ENCODE assay signal across 11 cellular contexts in the genomic region with DNA sequence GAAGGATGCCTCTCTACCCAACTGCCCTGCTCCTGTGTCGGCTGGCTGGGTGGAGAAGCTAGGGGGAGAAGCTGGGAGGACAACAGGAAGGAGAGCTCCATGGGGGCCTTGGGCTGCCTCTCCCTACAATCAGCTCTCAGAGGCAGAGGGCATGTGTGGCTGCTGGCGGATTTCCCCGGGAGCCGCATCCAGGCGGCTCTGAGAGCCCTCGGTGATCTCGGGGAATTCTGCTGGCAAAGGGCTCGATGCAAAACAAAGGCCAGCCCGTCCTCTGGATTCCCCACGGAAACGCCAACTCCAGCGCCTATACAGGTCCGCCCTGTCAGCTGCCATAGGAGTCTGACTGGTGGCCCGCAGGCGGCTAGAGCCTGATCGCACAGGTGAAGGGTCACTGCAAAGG. TPM values are rescaled to one million over a fixed set of nuclear protein-coding genes. Genes with fewer than 3 reads are reported as not detected.
DNase-seq lines count a peak whose midpoint lies in the region; FAIRE-seq and TF ChIP-seq lines count a peak whose summit lies in the region.
"Had no signal": no experiment of that assay in that cellular context is flagged by ENCODE, and none has a peak within 500 bp of the region (broad histone marks: within the 10 kb centered on the region; RNA-seq: fewer than 3 reads in every experiment).

No MANE protein-coding gene starts in this region.

- H3K4me3 ChIP-seq in OCI-LY3 (ENCODE audit: low read length) (no peak overlapping the region), endothelial cell of umbilical vein (replicated peaks in 1 of 3; ENCODE audit: insufficient read depth in 1 of 3, low read depth in 1 of 3, low read length in 3 of 3) (no peak overlapping the region)
- no peak overlapping the region for H3K4me3 ChIP-seq in effector memory CD4-positive, alpha-beta T cell (ENCODE audit: insufficient read depth, low read depth, low read length, poor library complexity, severe bottlenecking)

- no peak for TF ChIP-seq POLR2A in endothelial cell of umbilical vein (IDR thresholded peaks at IDR 0.05; ENCODE audit: low read depth, low read length)

- no peaks in the 10 kb centered on the region for H3K27me3 Mint-ChIP-seq in neural crest cell (ENCODE audit: low read depth)

- H3K36me3 Mint-ChIP-seq in neural crest cell (ENCODE audit: low read depth), result peaks cover 5% of the 10 kb centered on the region

- DNase-seq in A172 (ENCODE audit: low spot score), result peak; percentile 30
- DNase-seq in endothelial cell of umbilical vein (ENCODE audit: low read depth, low spot score), result no peak
- DNase-seq in neural crest cell (ENCODE audit: low read depth, low spot score), result no peak
- no peak for DNase-seq in NCI-H1105 (lab: John Stamatoyannopoulos, UW)
- no peak for DNase-seq in islet precursor cell
- no peak for DNase-seq in effector CD8-positive, alpha-beta T cell (lab: John Stamatoyannopoulos, UW)
- no peak for DNase-seq in effector memory CD4-positive, alpha-beta T cell
- DNase-seq: NCI-H526, T-helper 2 cell had no signal

- H3K4me2 ChIP-seq in OCI-LY3 (ENCODE audit: low read length) (peak overlapping the region; percentile 85), endothelial cell of umbilical vein (ENCODE audit: insufficient read depth, low read length) (no peak overlapping the region)

- no peaks in the 10 kb centered on the region for H3K9me3 Mint-ChIP-seq in neural crest cell
- H3K9me3 Mint-ChIP-seq: activated T-cell treated with anti-CD3 and anti-CD28 coated beads, Interleukin-2, amount 50 U/mL, for 72 hours had no signal

- H3K4me3 Mint-ChIP-seq in neural crest cell, result no peak overlapping the region

- no peak for TF ChIP-seq CTCF in OCI-LY3 (IDR thresholded peaks at IDR 0.05; ENCODE audit: low read depth, low read length)
- no peak for TF ChIP-seq CTCF in endothelial cell of umbilical vein (IDR thresholded peaks at IDR 0.05; ENCODE audit: extremely low read depth in 1 of 2, insufficient read depth in 1 of 2, low read depth in 1 of 2, low read length in 2 of 2)
- no peak for TF ChIP-seq CTCF in neural crest cell (conservative IDR thresholded peaks at IDR 0.05)

- no peaks in the 10 kb centered on the region for H3K9me1 ChIP-seq in endothelial cell of umbilical vein (replicated peaks; ENCODE audit: control insufficient read depth, extremely low read depth, insufficient read depth, low read length)

- CTCF ChIA-PET in endothelial cell of umbilical vein (lab: Charles Lee), result interaction anchor here (1.2 to 6.7 kb wide), 5 partner anchors 11 to 72 kb away, joined by 3 to 99 read pairs (median 4); a partner anchor contains a TSS

- H3K4me1 ChIP-seq in OCI-LY3 (ENCODE audit: low read length) (peaks cover 34% of the 10 kb centered on the region), endothelial cell of umbilical vein (ENCODE audit: control insufficient read depth, extremely low read depth, insufficient read depth, low read length) (peaks cover 52% of the 10 kb centered on the region)
- peaks cover 14% of the 10 kb centered on the region for H3K4me1 ChIP-seq in effector memory CD4-positive, alpha-beta T cell (ENCODE audit: control insufficient read depth, insufficient read depth, low read length, poor library complexity, severe bottlenecking)

- peaks cover 27% of the 10 kb centered on the region for H3K4me1 Mint-ChIP-seq in neural crest cell

- FAIRE-seq in endothelial cell of umbilical vein (lab: Jason Lieb, UNC), result no peak

- H3K9me3 ChIP-seq in OCI-LY3 (ENCODE audit: insufficient read depth, low read length) (no peaks in the 10 kb centered on the region), endothelial cell of umbilical vein (replicated peaks; ENCODE audit: control insufficient read depth, insufficient read depth, low read length) (no peaks in the 10 kb centered on the region)
- no peaks in the 10 kb centered on the region for H3K9me3 ChIP-seq in effector memory CD4-positive, alpha-beta T cell (ENCODE audit: control insufficient read depth, low read length)

- dilution Hi-C loops in endothelial cell of umbilical vein (cut with MboI; ENCODE audit: extremely low pct_ligation_motif_present, low sequenced_read_pairs), result no loop called here

- POLR2A ChIA-PET in endothelial cell of umbilical vein (lab: Charles Lee), result interaction anchor here (2.3 kb wide), 1 partner anchor 37 kb away, joined by 9 read pairs; no protein-coding TSS in a partner anchor

- peak overlapping the region; percentile 43 for H3K27ac Mint-ChIP-seq in neural crest cell (ENCODE audit: unreplicated experiment)
- H3K27ac Mint-ChIP-seq: activated T-cell treated with anti-CD3 and anti-CD28 coated beads, Interleukin-2, amount 50 U/mL, for 72 hours had no signal

- H3K9ac ChIP-seq in OCI-LY3 (ENCODE audit: low read length) (no peak overlapping the region), endothelial cell of umbilical vein (replicated peaks; ENCODE audit: extremely low read depth, insufficient read depth, low read length) (no peak overlapping the region)

- intact Hi-C loops in endothelial cell of umbilical vein (cut with micrococcal nuclease), result no loop called here

- H3K36me3 ChIP-seq in OCI-LY3 (replicated peaks; ENCODE audit: low read depth, low read length), result no peaks in the 10 kb centered on the region
- H3K36me3 ChIP-seq in endothelial cell of umbilical vein (ENCODE audit: control insufficient read depth in 2 of 2, extremely low read depth in 1 of 2, insufficient read depth in 2 of 2, low read length in 2 of 2), result peaks cover 6 to 26% of the 10 kb centered on the region in 2 experiments
- peaks cover 65% of the 10 kb centered on the region for H3K36me3 ChIP-seq in effector memory CD4-positive, alpha-beta T cell (ENCODE audit: control insufficient read depth, insufficient read depth, low read length)

- no TSS peak for BruUV-seq in endothelial cell of umbilical vein (replicated peaks; lab: Mats Ljungman, UMichigan)

- H3K79me2 ChIP-seq in OCI-LY3 (ENCODE audit: low read length) (no peaks in the 10 kb centered on the region), endothelial cell of umbilical vein (ENCODE audit: control insufficient read depth, insufficient read depth, low read length) (no peaks in the 10 kb centered on the region)

- H4K20me1 ChIP-seq in OCI-LY3 (ENCODE audit: insufficient read depth, low read length) (peaks cover 5% of the 10 kb centered on the region), endothelial cell of umbilical vein (replicated peaks; ENCODE audit: control insufficient read depth, extremely low read depth, insufficient read depth, low read length) (no peaks in the 10 kb centered on the region)

- H2AFZ ChIP-seq in OCI-LY3 (ENCODE audit: low read depth, low read length), result no peak overlapping the region
- no peak overlapping the region for H2AFZ ChIP-seq in endothelial cell of umbilical vein (ENCODE audit: low read depth, low read length)

- no peaks in the 10 kb centered on the region for H3K27me3 ChIP-seq in OCI-LY3 (ENCODE audit: low read depth, low read length)
- no peaks in the 10 kb centered on the region for H3K27me3 ChIP-seq in endothelial cell of umbilical vein (ENCODE audit: control insufficient read depth in 2 of 2, insufficient read depth in 2 of 2, low read length in 2 of 2)
- no peaks in the 10 kb centered on the region for H3K27me3 ChIP-seq in effector memory CD4-positive, alpha-beta T cell (replicated peaks; ENCODE audit: control insufficient read depth, insufficient read depth, low read length, poor library complexity, severe bottlenecking)

- H3K27ac ChIP-seq in OCI-LY3 (ENCODE audit: low read length), result no peak overlapping the region; the same call in 1 of the 2 replicates
- H3K27ac ChIP-seq in endothelial cell of umbilical vein (ENCODE audit: insufficient read depth, low read depth, low read length), result peak overlapping the region; percentile 89
- H3K27ac ChIP-seq in effector memory CD4-positive, alpha-beta T cell (ENCODE audit: insufficient read depth, low read length, poor library complexity, severe bottlenecking), result no peak overlapping the region

RNA-seq across cellular contexts. Expression of a gene that starts 26.4 kb away (rescaled TPM):
- total RNA-seq in A172 (2014; rRNA removed; shearing (Covaris generic)), result 9.6 and 17.8 TPM in 2 replicates
- total RNA-seq in endothelial cell of umbilical vein (63.2 and 64.7 TPM in 2 replicates), neural crest cell (24.8 and 28.5 TPM in 2 replicates)
- 132 and 255 TPM in 2 replicates for polyA plus RNA-seq in endothelial cell of umbilical vein
- 42.8 and 79.0 TPM in 2 replicates for polyA plus RNA-seq in endothelial cell of umbilical vein (2011; cell fraction: cytosol; rRNA removed)
- 14.7 and 18.7 TPM in 2 replicates for polyA plus RNA-seq in endothelial cell of umbilical vein (2011; cell fraction: nucleus; rRNA removed)
- 37.9 and 66.8 TPM in 2 replicates for polyA plus RNA-seq in endothelial cell of umbilical vein (2012)
- 9.2 and 12.4 TPM in 2 replicates for polyA minus RNA-seq in endothelial cell of umbilical vein
- polyA minus RNA-seq in endothelial cell of umbilical vein (2011; cell fraction: cytosol; rRNA and poly(A)+ RNA removed), result 3.6 TPM
- polyA minus RNA-seq in endothelial cell of umbilical vein (2011; cell fraction: nucleus; rRNA and poly(A)+ RNA removed), result 2.0 and 3.8 TPM in 2 replicates

RNA-seq across cellular contexts. Expression of a gene that starts 35.9 kb away (rescaled TPM):
- 13.8 and 17.1 TPM in 2 replicates for total RNA-seq in A172 (2014; rRNA removed; shearing (Covaris generic))
- total RNA-seq in endothelial cell of umbilical vein (35.2 and 36.8 TPM in 2 replicates), neural crest cell (77.5 and 80.1 TPM in 2 replicates)
- polyA plus RNA-seq in endothelial cell of umbilical vein, result 20.8 and 21.4 TPM in 2 replicates
- 19.7 and 22.9 TPM in 2 replicates for polyA plus RNA-seq in endothelial cell of umbilical vein (2011; cell fraction: cytosol; rRNA removed)
- 25.5 and 29.9 TPM in 2 replicates for polyA plus RNA-seq in endothelial cell of umbilical vein (2011; cell fraction: nucleus; rRNA removed)
- 13.3 and 14.5 TPM in 2 replicates for polyA plus RNA-seq in endothelial cell of umbilical vein (2012)
- 26.0 and 37.4 TPM in 2 replicates for polyA minus RNA-seq in endothelial cell of umbilical vein
- 4.6 TPM for polyA minus RNA-seq in endothelial cell of umbilical vein (2011; cell fraction: cytosol; rRNA and poly(A)+ RNA removed)
- polyA minus RNA-seq in endothelial cell of umbilical vein (2011; cell fraction: nucleus; rRNA and poly(A)+ RNA removed), result 7.8 and 8.1 TPM in 2 replicates

RNA-seq across cellular contexts. Expression of a gene that starts 43.7 kb away (rescaled TPM):
- total RNA-seq in A172 (2014; rRNA removed; shearing (Covaris generic)), result 0.98 TPM in 1 of 2 replicates, not detected in the other
- total RNA-seq in endothelial cell of umbilical vein (5.1 and 7.2 TPM in 2 replicates), neural crest cell (5.4 and 5.9 TPM in 2 replicates)
- 1.6 and 1.8 TPM in 2 replicates for polyA plus RNA-seq in endothelial cell of umbilical vein
- polyA plus RNA-seq in endothelial cell of umbilical vein (2011; cell fraction: cytosol; rRNA removed), result 0.72 and 0.76 TPM in 2 replicates
- polyA plus RNA-seq in endothelial cell of umbilical vein (2011; cell fraction: nucleus; rRNA removed), result 26.0 and 27.2 TPM in 2 replicates
- polyA plus RNA-seq in endothelial cell of umbilical vein (2012), result 3.2 and 4.3 TPM in 2 replicates
- 0.68 and 1.5 TPM in 2 replicates for polyA minus RNA-seq in endothelial cell of umbilical vein
- polyA minus RNA-seq in endothelial cell of umbilical vein (2011; cell fraction: cytosol; rRNA and poly(A)+ RNA removed), result 0.61 TPM
- polyA minus RNA-seq in endothelial cell of umbilical vein (2011; cell fraction: nucleus; rRNA and poly(A)+ RNA removed), result 3.9 and 5.1 TPM in 2 replicates

RNA-seq across cellular contexts. Expression of a gene that starts 47.9 kb away (rescaled TPM):
- 6.4 and 7.0 TPM in 2 replicates for total RNA-seq in A172 (2014; rRNA removed; shearing (Covaris generic))
- total RNA-seq in endothelial cell of umbilical vein, result 38.2 and 40.3 TPM in 2 replicates
- 76.9 and 98.5 TPM in 2 replicates for polyA plus RNA-seq in endothelial cell of umbilical vein
- polyA plus RNA-seq in endothelial cell of umbilical vein (2011; cell fraction: cytosol; rRNA removed), result 79.3 and 82.5 TPM in 2 replicates
- polyA plus RNA-seq in endothelial cell of umbilical vein (2011; cell fraction: nucleus; rRNA removed), result 19.2 and 23.5 TPM in 2 replicates
- 39.0 and 62.6 TPM in 2 replicates for polyA plus RNA-seq in endothelial cell of umbilical vein (2012)
- polyA minus RNA-seq in endothelial cell of umbilical vein, result 35.9 and 40.8 TPM in 2 replicates
- polyA minus RNA-seq in endothelial cell of umbilical vein (2011; cell fraction: cytosol; rRNA and poly(A)+ RNA removed), result 26.2 TPM
- polyA minus RNA-seq in endothelial cell of umbilical vein (2011; cell fraction: nucleus; rRNA and poly(A)+ RNA removed), result 7.1 and 8.3 TPM in 2 replicates
- total RNA-seq in neural crest cell, result 48.1 and 48.4 TPM in 2 replicates
